13 cellular contexts compared by ENCODE assay signal in genomic region chr7:135800560-135800959, GRCh38. TPM values are rescaled to one million over a fixed set of nuclear protein-coding genes. Genes with fewer than 3 reads are reported as not detected.
A peak's percentile ranks its signal among the peaks of the same experiment; 100 is the strongest.
DNase-seq lines count a peak whose midpoint lies in the region; ATAC-seq and TF ChIP-seq lines count a peak whose summit lies in the region.
"Had no signal": no experiment of that assay in that cellular context is flagged by ENCODE, and none has a peak within 500 bp of the region (broad histone marks: within the 10 kb centered on the region; RNA-seq: fewer than 3 reads in every experiment).

No MANE protein-coding gene starts in this region.

- TF ChIP-seq CTCF in cardiac muscle cell (IDR thresholded peaks at IDR 0.05; ENCODE audit: low read depth, low read length) (no peak), VCaP (conservative IDR thresholded peaks at IDR 0.05) (no peak), tibial artery (IDR thresholded peaks at IDR 0.05) (no peak), breast epithelium (IDR thresholded peaks at IDR 0.05) (no peak)

- H3K4me1 ChIP-seq in cardiac muscle cell (ENCODE audit: low read depth) (peaks cover 20% of the 10 kb centered on the region), iPS-18a (ENCODE audit: control insufficient read depth, low read depth, low read length) (peaks cover 9% of the 10 kb centered on the region), tibial artery (peaks cover 0 to 30% (median 6%) of the 10 kb centered on the region in 4 donors), breast epithelium (no peaks in the 10 kb centered on the region)

- H3K27ac ChIP-seq in cardiac muscle cell (peak overlapping the region; percentile 34), VCaP (peak overlapping the region; percentile 34; the same call in 1 of the 2 replicates), iPS-18a (ENCODE audit: low read length) (no peak overlapping the region), tibial artery (peak overlapping the region; percentile 36 to 46), breast epithelium (no peak overlapping the region)

- H3K27me3 ChIP-seq in cardiac muscle cell: no peaks in the 10 kb centered on the region
- H3K27me3 ChIP-seq in iPS-18a (ENCODE audit: control insufficient read depth, insufficient read depth, low read length): no peaks in the 10 kb centered on the region
- H3K27me3 ChIP-seq in tibial artery: no peaks in the 10 kb centered on the region
- no peaks in the 10 kb centered on the region for H3K27me3 ChIP-seq in breast epithelium

- no peak overlapping the region for H3K4me3 ChIP-seq in cardiac muscle cell
- peak overlapping the region; percentile 34 for H3K4me3 ChIP-seq in iPS-18a (ENCODE audit: low read length)
- H3K4me3 ChIP-seq in tibial artery: peak overlapping the region; percentile 5 to 17
- H3K4me3 ChIP-seq in breast epithelium: no peak overlapping the region
- H3K4me3 ChIP-seq: mucosa of descending colon had no signal

- ATAC-seq in HG03457 (IDR thresholded peaks at IDR 0.05; ENCODE audit: unreplicated experiment) (no peak), HG03280 (IDR thresholded peaks at IDR 0.05; ENCODE audit: unreplicated experiment) (no peak)

- intact Hi-C loops in cardiac septum (cut with DNase I): loop anchor here (5.0 kb wide), 1 partner anchor 112 kb away; no protein-coding TSS in a partner anchor
- intact Hi-C loops in tibial artery (cut with DNase I; ENCODE audit: low total_unique reads): loop anchor here (5.0 kb wide), 1 partner anchor 207 kb away; no protein-coding TSS in a partner anchor
- intact Hi-C loops in breast epithelium (cut with DNase I; ENCODE audit: low total_unique reads): no loop called here

- TF ChIP-seq POLR2A in breast epithelium (IDR thresholded peaks at IDR 0.05): no peak

- peak in 1 of 2 donors; percentile 38 for DNase-seq in cardiac muscle cell (ENCODE audit: low read depth in 1 of 2, low spot score in 1 of 2)
- DNase-seq in cardiac septum (ENCODE audit: low spot score): no peak
- DNase-seq in tibial artery: no peak
- DNase-seq in breast epithelium (ENCODE audit: low spot score in 2 of 2): no peak
- DNase-seq: activated CD4-positive, alpha-beta memory T cell treated with anti-CD3 and anti-CD28 coated beads for 36 hours; GOT3 had no signal

- H3K36me3 ChIP-seq in cardiac muscle cell (no peaks in the 10 kb centered on the region), iPS-18a (ENCODE audit: control insufficient read depth, low read depth, low read length) (no peaks in the 10 kb centered on the region), tibial artery (no peaks in the 10 kb centered on the region), breast epithelium (no peaks in the 10 kb centered on the region)

- H3K9ac ChIP-seq in iPS-18a (ENCODE audit: low read length): no peak overlapping the region

- H3K9me3 ChIP-seq in cardiac muscle cell (ENCODE audit: low read depth) (no peaks in the 10 kb centered on the region), iPS-18a (ENCODE audit: control insufficient read depth, low read depth, low read length) (no peaks in the 10 kb centered on the region), tibial artery (no peaks in the 10 kb centered on the region), breast epithelium (no peaks in the 10 kb centered on the region)
- H3K9me3 ChIP-seq: mucosa of descending colon had no signal

RNA-seq across cellular contexts. Expression of gene FAM180A, which starts 51.9 kb away (rescaled TPM):
- not detected in 2 replicates for total RNA-seq in cardiac muscle cell
- not detected in 2 replicates for polyA plus RNA-seq in cardiac muscle cell
- total RNA-seq in cardiac septum: 25.1 TPM
- total RNA-seq in breast epithelium: 10 to 100 TPM in 1 of 3 donors, 1 to 10 TPM in 2; 5.2 to 11.9 (median 9.1) TPM
- total RNA-seq: activated CD4-positive, alpha-beta memory T cell treated with anti-CD3 and anti-CD28 coated beads for 36 hours; kidney epithelial cell; progenitor cell of endocrine pancreas had no signal

Comparison
In these comparisons a context has a peak if more than half of its experiments do, and no peak if none do; other contexts are left out.
1. H3K27ac ChIP-seq: peak in cardiac muscle cell (single experiment), VCaP (single experiment) and tibial artery (2 of 2); none in iPS-18a (single experiment) and breast epithelium (0 of 2).
2. H3K4me3 ChIP-seq: peak in iPS-18a (single experiment) and tibial artery (2 of 2); none in cardiac muscle cell (single experiment) and breast epithelium (0 of 3).